Comparison of ENCODE assay signal across 8 cellular contexts in the genomic region with DNA sequence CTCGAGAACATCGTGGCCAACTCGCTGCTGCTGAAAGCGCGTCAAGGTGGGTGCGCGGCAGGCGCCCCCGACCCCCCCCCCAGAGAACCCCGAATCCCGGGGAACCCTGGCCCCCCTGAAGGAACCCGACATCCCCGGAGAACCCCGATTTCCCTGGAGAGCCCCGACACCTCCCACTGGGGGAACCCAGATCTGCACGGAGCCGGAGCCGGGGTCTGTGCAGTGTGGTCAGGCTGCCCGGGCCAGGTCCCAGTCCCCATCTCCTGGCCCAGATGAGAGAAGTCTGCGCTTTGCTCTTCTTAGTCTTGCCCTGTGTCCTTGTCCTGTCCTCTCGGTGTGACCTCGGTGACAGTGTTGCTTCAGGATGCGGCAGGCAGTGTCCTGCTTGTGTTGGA. TPM values are rescaled to one million over a fixed set of nuclear protein-coding genes. Genes with fewer than 3 reads are reported as not detected.
A peak's percentile ranks its signal among the peaks of the same experiment; 100 is the strongest.
DNase-seq lines count a peak whose midpoint lies in the region; ATAC-seq and TF ChIP-seq lines count a peak whose summit lies in the region.

No MANE protein-coding gene starts in this region.

- no peak overlapping the region for H2BK5ac ChIP-seq in mesendoderm (ENCODE audit: low read length)

- POLR2A ChIA-PET in AG04449 (lab: Yijun Ruan, JAX) = interaction anchor here (0.8 to 2.2 kb wide), 7 partner anchors 9 to 200 kb away, joined by 3 to 15 read pairs (median 5); no protein-coding TSS in a partner anchor

- peak overlapping the region; percentile 74 for H3K4me3 ChIP-seq in AG04449 (ENCODE audit: low read depth, low read length)
- peak overlapping the region; percentile 69 for H3K4me3 ChIP-seq in mesendoderm (ENCODE audit: low read length)
- H3K4me3 ChIP-seq in urinary bladder (ENCODE audit: low read depth, low read length) = peak overlapping the region; percentile 89

- H3K4me2 ChIP-seq in mesendoderm (ENCODE audit: low read length) = peak overlapping the region; percentile 48

- H4K5ac ChIP-seq in mesendoderm (ENCODE audit: low read length) = no peak overlapping the region

- H2BK15ac ChIP-seq in mesendoderm (replicated peaks; ENCODE audit: low read depth) = no peak overlapping the region

- no peak overlapping the region for H3K4ac ChIP-seq in mesendoderm (ENCODE audit: low read depth, low read length)

- no peaks in the 10 kb centered on the region for H3K9me3 Mint-ChIP-seq in IgD-negative memory B cell

- WGBS in mesendoderm (ENCODE audit: extremely low coverage, insufficient coverage, low lambda C conversion rate) = no CpG with 5 or more reads among the region's 23 CpGs
- WGBS in urinary bladder = 2% methylated on average over 23 of the region's 23 CpGs

- ATAC-seq in GM19467 (IDR thresholded peaks at IDR 0.05; ENCODE audit: unreplicated experiment) (no peak), HG02973 (IDR thresholded peaks at IDR 0.05; ENCODE audit: unreplicated experiment) (no peak), HG03378 (IDR thresholded peaks at IDR 0.05; ENCODE audit: unreplicated experiment) (no peak)

- DNase-seq in AG04449 (ENCODE audit: low read depth, low spot score) (no peak), cerebellar cortex (ENCODE audit: low spot score) (peak; percentile 40), mesendoderm (no peak)

- peaks cover 7% of the 10 kb centered on the region for H3K79me1 ChIP-seq in mesendoderm (ENCODE audit: low read length)

- peaks cover 21% of the 10 kb centered on the region for H3K79me2 ChIP-seq in mesendoderm (ENCODE audit: control insufficient read depth, insufficient read depth, low read length)

- no peaks in the 10 kb centered on the region for H3K27me3 ChIP-seq in mesendoderm (ENCODE audit: insufficient read depth, low read length, poor library complexity)

- peak overlapping the region in 2 of 3 donors; percentile 67 to 83 for H3K27ac Mint-ChIP-seq in IgD-negative memory B cell

- no peak for TF ChIP-seq CTCF in AG04449 (IDR thresholded peaks at IDR 0.05; ENCODE audit: insufficient read depth, low read length, missing control alignments)

- H2BK120ac ChIP-seq in mesendoderm (ENCODE audit: low read depth, low read length) = no peak overlapping the region

- H3K18ac ChIP-seq in mesendoderm (ENCODE audit: low read length) = no peak overlapping the region

- H3K4me1 ChIP-seq in mesendoderm (ENCODE audit: control insufficient read depth, low read depth, low read length) (no peaks in the 10 kb centered on the region), urinary bladder (ENCODE audit: insufficient read depth) (no peaks in the 10 kb centered on the region)

- H3K27ac ChIP-seq in mesendoderm (ENCODE audit: low read depth, low read length) = no peak overlapping the region
- H3K27ac ChIP-seq in urinary bladder (ENCODE audit: low read depth) = no peak overlapping the region

- H3K4me1 Mint-ChIP-seq in IgD-negative memory B cell = peaks cover 16 to 27% (median 20%) of the 10 kb centered on the region in 3 donors

- H3K23ac ChIP-seq in mesendoderm (ENCODE audit: low read length) = peak overlapping the region; percentile 89

- peak overlapping the region; percentile 90 to 97 (median 95) for H3K4me3 Mint-ChIP-seq in IgD-negative memory B cell

- no peak overlapping the region for H4K8ac ChIP-seq in mesendoderm (ENCODE audit: low read depth, low read length)

- H3K36me3 Mint-ChIP-seq in IgD-negative memory B cell = no peaks in the 10 kb centered on the region

- CTCF ChIA-PET in AG04449 (lab: Yijun Ruan, JAX) = interaction anchor here (0.7 to 10.6 kb wide), 9 partner anchors 10 to 200 kb away, joined by 3 to 100 read pairs (median 3); no protein-coding TSS in a partner anchor

- peak overlapping the region; percentile 90 for H3K56ac ChIP-seq in mesendoderm (ENCODE audit: low read length)

- H2AK5ac ChIP-seq in mesendoderm (ENCODE audit: low read length) = no peak overlapping the region

- H3K9ac ChIP-seq in mesendoderm (ENCODE audit: low read length) = peak overlapping the region; percentile 68

- peaks cover 2% of the 10 kb centered on the region for H3K27me3 Mint-ChIP-seq in IgD-negative memory B cell

- H3K36me3 ChIP-seq in mesendoderm (ENCODE audit: control insufficient read depth, insufficient read depth, low read length) (no peaks in the 10 kb centered on the region), urinary bladder (ENCODE audit: insufficient read depth) (no peaks in the 10 kb centered on the region)

RNA-seq across cellular contexts. Expression of a gene that starts 0.7 kb away (rescaled TPM):
- polyA plus RNA-seq in IgD-negative memory B cell (0.99 TPM), urinary bladder (3.1 TPM)
- polyA plus RNA-seq in mesendoderm (2013, experiment 1 of 2) = 1.2 TPM
- 1.2 TPM for polyA plus RNA-seq in mesendoderm (2013, experiment 2 of 2)
- total RNA-seq in urinary bladder = 9.9 TPM

RNA-seq across cellular contexts. Expression of a gene that starts 0.9 kb away (rescaled TPM):
- polyA plus RNA-seq in IgD-negative memory B cell = 18.9 TPM
- polyA plus RNA-seq in mesendoderm (2013, experiment 1 of 2) = 61.2 TPM
- polyA plus RNA-seq in mesendoderm (2013, experiment 2 of 2) = 60.6 TPM
- total RNA-seq in urinary bladder = 11.3 TPM
- polyA plus RNA-seq in urinary bladder = 17.0 TPM
